Comparison of ENCODE assay signal across 1 cellular context in the genomic region with DNA sequence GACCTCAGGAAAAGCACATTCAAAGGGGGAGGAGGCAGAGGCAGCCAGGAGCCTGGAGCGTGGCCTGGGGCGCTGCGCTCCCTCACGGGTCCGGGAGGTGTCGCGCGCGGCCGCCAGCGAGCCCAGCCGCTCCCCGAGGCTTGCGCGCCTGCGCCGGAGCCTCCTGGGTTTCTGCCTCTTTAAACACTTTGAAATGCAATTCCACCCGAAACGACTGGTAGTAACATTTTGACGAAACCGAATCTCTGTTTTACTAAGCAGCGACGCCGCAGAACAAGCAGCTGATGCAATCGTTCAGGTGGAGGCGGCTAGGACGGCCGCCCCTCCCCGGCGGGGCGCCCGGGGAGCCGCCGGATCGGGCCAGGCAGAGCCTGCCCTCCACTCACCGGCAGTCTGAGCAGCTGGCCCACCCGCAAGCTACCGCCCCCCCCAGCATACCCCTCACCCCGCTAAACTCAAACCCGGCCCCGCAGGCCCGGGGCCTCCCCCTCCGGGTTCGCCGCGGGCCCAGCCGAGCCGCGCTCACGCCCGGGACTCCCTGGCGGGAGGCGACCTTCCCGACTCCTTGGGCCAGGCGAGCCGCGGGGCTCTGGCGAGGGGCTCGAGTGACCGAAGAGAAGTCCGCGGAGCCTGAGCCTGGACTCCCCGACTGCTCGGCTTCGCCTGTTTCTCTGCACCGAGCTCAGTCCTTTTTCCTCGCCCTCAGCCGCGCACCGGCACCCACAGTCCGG.
TF ChIP-seq lines count a peak whose summit lies in the region.

No MANE protein-coding gene starts in this region.

TF ChIP-seq in HEK293, 187 proteins besides CTCF, POLR2A, EP300 and RAD21 (continued from another document):
- TF ChIP-seq PBX3 (CRISPR knock-in tag; IDR thresholded peaks at IDR 0.05) (no peak), HOXD13 (CRISPR knock-in tag; IDR thresholded peaks at IDR 0.05; ENCODE audit: borderline replicate concordance) (no peak), BCL6B (tag by site-specific recombination; IDR thresholded peaks at IDR 0.05) (no peak), ZNF324 (tag by site-specific recombination; IDR thresholded peaks at IDR 0.05) (no peak)
TF ChIP-seq in HEK293: peak in this region for 0.
